27 cellular contexts compared by ENCODE assay signal in the genomic region with DNA sequence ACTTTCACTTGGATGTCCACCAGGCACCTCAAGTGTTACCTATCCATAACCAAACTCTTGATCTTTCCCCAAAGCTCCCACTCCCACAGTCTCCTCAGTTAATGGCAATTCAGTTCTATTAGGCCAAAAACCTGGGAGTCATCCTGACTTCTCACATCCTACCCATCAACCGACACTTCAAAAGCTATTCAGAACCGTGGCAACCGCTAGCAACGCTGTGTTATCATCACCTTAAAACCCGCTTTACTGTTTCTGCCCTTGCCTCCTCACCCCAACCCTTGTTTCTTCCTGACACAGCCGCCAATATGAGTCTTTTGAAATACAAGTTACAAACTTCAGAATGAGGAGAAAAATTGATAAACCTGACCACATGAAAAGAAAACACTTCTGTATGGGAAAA.
"Had no signal": no experiment of that assay in that cellular context is flagged by ENCODE, and none has a peak within 500 bp of the region (broad histone marks: within the 10 kb centered on the region; RNA-seq: fewer than 3 reads in every experiment).

No MANE protein-coding gene starts in this region.

- H3K4me1 ChIP-seq: colonic mucosa, pancreas, prostate gland, suprapubic skin had no signal

- ATAC-seq: heart left ventricle; left colon; naive thymus-derived CD4-positive, alpha-beta T cell; pancreas; upper lobe of right lung had no signal

- H3K27ac ChIP-seq: colonic mucosa, heart left ventricle, pancreas, prostate gland, sigmoid colon, suprapubic skin, tibial artery, upper lobe of right lung, VCaP had no signal

- H3K27ac Mint-ChIP-seq: activated naive CD8-positive, alpha-beta T cell treated with anti-CD3 and anti-CD28 coated beads, Interleukin-2, amount 50 U/mL, for 24 hours; activated T-cell treated with anti-CD3 and anti-CD28 coated beads, Interleukin-2, amount 50 U/mL, for 72 hours; immature natural killer cell; naive thymus-derived CD4-positive, alpha-beta T cell; T-helper 2 cell treated with Interferon-gamma antibody and Interleukin-4, amounts not matched to agents 5 μg/mL and 100 μg/mL, for 36 hours had no signal

- H3K27me3 Mint-ChIP-seq: activated naive CD8-positive, alpha-beta T cell treated with anti-CD3 and anti-CD28 coated beads, Interleukin-2, amount 50 U/mL, for 24 hours; naive thymus-derived CD4-positive, alpha-beta T cell had no signal

- H3K36me3 ChIP-seq: colonic mucosa, pancreas, prostate gland, sigmoid colon, tibial artery had no signal

- H3K4me3 ChIP-seq: colonic mucosa, heart left ventricle, pancreas, prostate gland, sigmoid colon, suprapubic skin, tibial artery, upper lobe of right lung had no signal

- H3K9me3 Mint-ChIP-seq: activated naive CD8-positive, alpha-beta T cell treated with anti-CD3 and anti-CD28 coated beads, Interleukin-2, amount 50 U/mL, for 24 hours; activated T-cell treated with anti-CD3 and anti-CD28 coated beads, Interleukin-2, amount 50 U/mL, for 72 hours; immature natural killer cell; naive thymus-derived CD4-positive, alpha-beta T cell; T-helper 2 cell treated with Interferon-gamma antibody and Interleukin-4, amounts not matched to agents 5 μg/mL and 100 μg/mL, for 36 hours had no signal

- FAIRE-seq: endometrium, kidney, pancreas, small intestine had no signal

- H3K27me3 ChIP-seq: colonic mucosa, heart left ventricle, pancreas, sigmoid colon, suprapubic skin, tibial artery, upper lobe of right lung had no signal

- H3K4me3 Mint-ChIP-seq: activated naive CD8-positive, alpha-beta T cell treated with anti-CD3 and anti-CD28 coated beads, Interleukin-2, amount 50 U/mL, for 24 hours; activated T-cell treated with anti-CD3 and anti-CD28 coated beads, Interleukin-2, amount 50 U/mL, for 72 hours; immature natural killer cell; naive thymus-derived CD4-positive, alpha-beta T cell; T-helper 2 cell treated with Interferon-gamma antibody and Interleukin-4, amounts not matched to agents 5 μg/mL and 100 μg/mL, for 36 hours had no signal

- DNase-seq: activated effector memory CD4-positive, alpha-beta T cell treated with Interleukin-2 at 50 U/mL for 16 hours; activated naive CD4-positive, alpha-beta T cell treated with anti-CD3 and anti-CD28 coated beads, Interleukin-2, amount 50 U/mL, for 16 hours; activated naive CD8-positive, alpha-beta T cell treated with anti-CD3 and anti-CD28 coated beads, Interleukin-2, amount 50 U/mL, for 24 hours; activated T-cell treated with anti-CD3 and anti-CD28 coated beads for 4 hours; cerebellar nuclear complex; colonic mucosa; effector CD8-positive, alpha-beta T cell; heart left ventricle; hypothalamus; immature natural killer cell; kidney; left colon; midbrain; naive thymus-derived CD4-positive, alpha-beta T cell; pancreas; sigmoid colon; small intestine; stimulated activated naive CD4-positive, alpha-beta T cell; T-helper 1 cell; tibial artery; upper lobe of right lung had no signal

- H3K9me3 ChIP-seq: colonic mucosa, heart left ventricle, pancreas, prostate gland, sigmoid colon, suprapubic skin, tibial artery, upper lobe of right lung had no signal
